Comparison of ENCODE assay signal across 8 cellular contexts in genomic region chr3:53161820-53162671, GRCh38. TPM values are rescaled to one million over a fixed set of nuclear protein-coding genes. Genes with fewer than 3 reads are reported as not detected.
DNase-seq lines count a peak whose midpoint lies in the region; ATAC-seq, FAIRE-seq and TF ChIP-seq lines count a peak whose summit lies in the region.

No MANE protein-coding gene starts in this region.

- 13% methylated on average over 33 of the region's 49 CpGs for WGBS in SK-N-SH (ENCODE audit: low lambda C conversion rate)
- WGBS in K562 (ENCODE audit: insufficient coverage, low coverage, missing lambda C conversion rate) = 49% methylated on average over 3 of the region's 49 CpGs

- BruUV-seq in K562 (replicated peaks; lab: Mats Ljungman, UMichigan) = no TSS peak

- H3K4me1 ChIP-seq in SK-N-SH (ENCODE audit: control insufficient read depth in 1 of 2, insufficient read depth in 2 of 2, low read depth in 1 of 2, low read length in 1 of 2) = peaks cover 6 to 16% of the 10 kb centered on the region in 2 experiments; a peak in 2 of 4 replicates
- H3K4me1 ChIP-seq in K562 (replicated peaks in 1 of 2; ENCODE audit: control insufficient read depth in 2 of 2, insufficient read depth in 2 of 2, low read length in 2 of 2) = peaks cover 19 to 38% of the 10 kb centered on the region in 2 experiments; a peak in 4 of 5 replicates
- peaks cover 19% of the 10 kb centered on the region for H3K4me1 ChIP-seq in keratinocyte (ENCODE audit: control insufficient read depth, extremely low read depth, insufficient read depth, low read length)

- H3K27ac Mint-ChIP-seq in CD4-positive, alpha-beta T cell = peak overlapping the region; percentile 79

- H3K79me2 ChIP-seq in SK-N-SH (ENCODE audit: insufficient read depth) (peaks cover 8% of the 10 kb centered on the region; the same call in 1 of the 2 replicates), K562 (ENCODE audit: control insufficient read depth, insufficient read depth, low read length) (peaks cover 14% of the 10 kb centered on the region), keratinocyte (ENCODE audit: control insufficient read depth, insufficient read depth, low read length) (peaks cover 22% of the 10 kb centered on the region)

- H3K9me2 ChIP-seq in SK-N-SH = no peaks in the 10 kb centered on the region

- peak overlapping the region; percentile 90 for H3K4me3 Mint-ChIP-seq in CD4-positive, alpha-beta T cell

- H3K9me1 ChIP-seq in K562 (ENCODE audit: control insufficient read depth, insufficient read depth, low read length) (peaks cover 7% of the 10 kb centered on the region), keratinocyte (ENCODE audit: control insufficient read depth, extremely low read depth, insufficient read depth, low read length) (peaks cover 2% of the 10 kb centered on the region)

- in situ Hi-C loops in K562 (cut with MboI) = no loop called here

- peaks cover 6% of the 10 kb centered on the region for H3K27me3 ChIP-seq in CD4-positive, alpha-beta T cell (ENCODE audit: control insufficient read depth, insufficient read depth, low read length)
- H3K27me3 ChIP-seq in H7 (ENCODE audit: control insufficient read depth, insufficient read depth, low read length) (peaks cover 10% of the 10 kb centered on the region), SK-N-SH (ENCODE audit: insufficient read depth) (no peaks in the 10 kb centered on the region), K562 (ENCODE audit: control insufficient read depth in 2 of 2, insufficient read depth in 2 of 2, low read length in 2 of 2) (peaks cover 0 to 8% of the 10 kb centered on the region in 2 experiments; a peak in 2 of 5 replicates), keratinocyte (ENCODE audit: control insufficient read depth, extremely low read depth, insufficient read depth, low read length) (peaks cover 21% of the 10 kb centered on the region)

- H3K9ac ChIP-seq in SK-N-SH (peak overlapping the region; percentile 72), K562 (ENCODE audit: insufficient read depth in 1 of 2, low read depth in 2 of 2, low read length in 2 of 2) (peak overlapping the region; percentile 17 to 94; a peak in 2 of 4 replicates), keratinocyte (ENCODE audit: control insufficient read depth, extremely low read depth, insufficient read depth, low read length) (peak overlapping the region; percentile 81)

- H3K4me2 ChIP-seq in SK-N-SH (peak overlapping the region; percentile 92), K562 (ENCODE audit: insufficient read depth, low read length) (peak overlapping the region; percentile 78), keratinocyte (ENCODE audit: control insufficient read depth, extremely low read depth, insufficient read depth, low read depth, low read length) (peak overlapping the region; percentile 97)

- H3K36me3 Mint-ChIP-seq in CD4-positive, alpha-beta T cell (ENCODE audit: low read depth) = no peaks in the 10 kb centered on the region

- no peak for TF ChIP-seq EP300 in SK-N-SH (IDR thresholded peaks at IDR 0.05; ENCODE audit: borderline replicate concordance in 1 of 2, low read depth in 1 of 2, low read length in 1 of 2)
- TF ChIP-seq EP300 in K562 (IDR thresholded peaks at IDR 0.05; ENCODE audit: low read length) = no peak

- DNase-seq in CD4-positive, alpha-beta T cell = peak in 7 of 10 experiments; percentile 6 to 39 (median 13)
- DNase-seq in H7 = peak; percentile 92
- DNase-seq in SK-N-SH = peak; percentile 84
- DNase-seq in K562 (ENCODE audit: extremely low read depth in 1 of 4, low spot score in 3 of 4) = peak; percentile 47 to 74 (median 63)
- peak; percentile 48 for DNase-seq in keratinocyte (ENCODE audit: low read depth, low spot score)
- peak; percentile 28 to 29 for DNase-seq in stimulated activated CD4-positive, alpha-beta T cell treated with anti-CD3 and anti-CD28 coated beads, Interleukin-4, amount 100 ng/mL, for 48 hours (ENCODE audit: low read depth in 2 of 2)
- no peak for DNase-seq in activated gamma-delta T cell (lab: John Stamatoyannopoulos, UW)

- H3K4me3 ChIP-seq in H7 (ENCODE audit: insufficient read depth, low read depth, low read length) = peak overlapping the region; percentile 86
- peak overlapping the region; percentile 77 to 79 for H3K4me3 ChIP-seq in SK-N-SH (ENCODE audit: low read depth in 2 of 2, low read length in 1 of 2)
- peak overlapping the region; percentile 70 for H3K4me3 ChIP-seq in K562
- peak overlapping the region; percentile 75 to 88 (median 82) for H3K4me3 ChIP-seq in keratinocyte (ENCODE audit: control insufficient read depth in 2 of 3, extremely low read depth in 1 of 3, insufficient read depth in 2 of 3, low read depth in 1 of 3, low read length in 3 of 3)

- TF ChIP-seq POLR2A in K562 (conservative IDR thresholded peaks at IDR 0.05) = no peak

- POLR2A ChIA-PET in CD4-positive, alpha-beta T cell (lab: Charles Lee) = no interaction called here
- POLR2A ChIA-PET in SK-N-SH (lab: Yijun Ruan, JAX) = no interaction called here
- POLR2A ChIA-PET in K562 (lab: Yijun Ruan, JAX) = no interaction called here

- peak overlapping the region; percentile 47 for H3K27ac ChIP-seq in CD4-positive, alpha-beta T cell (ENCODE audit: low read depth, low read length)
- H3K27ac ChIP-seq in SK-N-SH (ENCODE audit: low read depth in 2 of 2, low read length in 1 of 2) (no peak overlapping the region), K562 (ENCODE audit: extremely low read depth, low read depth, low read length) (no peak overlapping the region; the same call in 2 of the 3 replicates), keratinocyte (ENCODE audit: control insufficient read depth, insufficient read depth, low read length) (peak overlapping the region; percentile 2)

- CTCF ChIA-PET in CD4-positive, alpha-beta T cell (lab: Charles Lee) = no interaction called here
- CTCF ChIA-PET in SK-N-SH (lab: Yijun Ruan, JAX) = no interaction called here
- CTCF ChIA-PET in K562 (lab: Yijun Ruan, JAX; ENCODE audit: low intra/inter-chr PET ratio) = no interaction called here

- peaks cover 3% of the 10 kb centered on the region; the same call in 1 of the 2 replicates for H3K36me3 ChIP-seq in H7 (replicated peaks; ENCODE audit: control insufficient read depth, insufficient read depth, low read length)
- no peaks in the 10 kb centered on the region for H3K36me3 ChIP-seq in SK-N-SH (replicated peaks in 1 of 2; ENCODE audit: control insufficient read depth in 1 of 2, insufficient read depth in 2 of 2, low read length in 1 of 2)
- peaks cover 6% of the 10 kb centered on the region; the same call in 1 of the 3 replicates for H3K36me3 ChIP-seq in K562 (ENCODE audit: control insufficient read depth, insufficient read depth, low read length)
- no peaks in the 10 kb centered on the region for H3K36me3 ChIP-seq in keratinocyte (ENCODE audit: control insufficient read depth in 2 of 2, extremely low read depth in 1 of 2, insufficient read depth in 2 of 2, low read length in 2 of 2)

- no peaks in the 10 kb centered on the region for H3K9me3 ChIP-seq in CD4-positive, alpha-beta T cell (ENCODE audit: control insufficient read depth, low read length)
- H3K9me3 ChIP-seq in SK-N-SH (no peaks in the 10 kb centered on the region), K562 (replicated peaks; ENCODE audit: control insufficient read depth, insufficient read depth, low read depth, low read length) (no peaks in the 10 kb centered on the region), keratinocyte (ENCODE audit: control insufficient read depth, low read depth, low read length) (no peaks in the 10 kb centered on the region)

- ATAC-seq in CD4-positive, alpha-beta T cell (ENCODE audit: poor library complexity) = peak; percentile 37
- ATAC-seq in K562 (peak; percentile 56), HG03097 (IDR thresholded peaks at IDR 0.05; ENCODE audit: low FRiP score, unreplicated experiment) (no peak)

- peak; percentile 80 for FAIRE-seq in K562 (lab: Jason Lieb, UNC)
- FAIRE-seq in keratinocyte (lab: Jason Lieb, UNC) = peak; percentile 55

- H2AFZ ChIP-seq in SK-N-SH (ENCODE audit: low read depth) (no peak overlapping the region), K562 (ENCODE audit: low read depth, low read length) (no peak overlapping the region; the same call in 1 of the 2 replicates), keratinocyte (ENCODE audit: control insufficient read depth, low read length) (no peak overlapping the region)

- no peak for TF ChIP-seq CTCF in CD4-positive, alpha-beta T cell (IDR thresholded peaks at IDR 0.05)
- TF ChIP-seq CTCF in SK-N-SH (IDR thresholded peaks at IDR 0.05) (no peak), K562 (IDR thresholded peaks at IDR 0.05 in 2 of 3, conservative IDR thresholded peaks at IDR 0.05 in 1 of 3; ENCODE audit: insufficient read depth in 2 of 3, low read depth in 1 of 3, low read length in 3 of 3) (no peak), keratinocyte (optimal IDR thresholded peaks at IDR 0.05 in 1 of 3, IDR thresholded peaks at IDR 0.05 in 1 of 3, conservative IDR thresholded peaks at IDR 0.05 in 1 of 3; ENCODE audit: extremely low read depth in 1 of 3, insufficient read depth in 2 of 3, low read length in 3 of 3) (no peak)

- no peaks in the 10 kb centered on the region for H3K9me3 Mint-ChIP-seq in CD4-positive, alpha-beta T cell

- H4K20me1 ChIP-seq in SK-N-SH (ENCODE audit: insufficient read depth) (no peaks in the 10 kb centered on the region), K562 (replicated peaks; ENCODE audit: control insufficient read depth, insufficient read depth, low read length) (peaks cover 6% of the 10 kb centered on the region), keratinocyte (ENCODE audit: control insufficient read depth, extremely low read depth, insufficient read depth, low read length) (peaks cover 7% of the 10 kb centered on the region)

- dilution Hi-C loops in keratinocyte (cut with MboI; ENCODE audit: extremely low pct_ligation_motif_present, low sequenced_read_pairs) = no loop called here

- H3F3A ChIP-seq in SK-N-SH (replicated peaks; ENCODE audit: insufficient read depth) = peaks cover 4% of the 10 kb centered on the region

- no peaks in the 10 kb centered on the region for H3K27me3 Mint-ChIP-seq in CD4-positive, alpha-beta T cell

- peaks cover 22% of the 10 kb centered on the region for H3K4me1 Mint-ChIP-seq in CD4-positive, alpha-beta T cell (ENCODE audit: low read depth)

- intact Hi-C loops in CD4-positive, alpha-beta T cell (cut with DNase I, micrococcal nuclease) = loop anchor here (2.0 to 10.0 kb wide), 3 partner anchors 35 to 183 kb away; partner anchors contain the start of gene DCP1A (in 1 of the 2)
- intact Hi-C loops in K562 (cut with micrococcal nuclease) = no loop called here

- TF ChIP-seq RAD21 in SK-N-SH (IDR thresholded peaks at IDR 0.05; ENCODE audit: low read length) (no peak), K562 (CRISPR knock-in tag; conservative IDR thresholded peaks at IDR 0.05 in 1 of 2, IDR thresholded peaks at IDR 0.05 in 1 of 2) (no peak)

RNA-seq across cellular contexts. Expression of gene PRKCD, which starts 1.0 kb away (rescaled TPM):
- 10 to 100 TPM; 18.1 to 20.1 TPM for total RNA-seq in CD4-positive, alpha-beta T cell
- total RNA-seq in H7 (2014; rRNA removed; shearing (Covaris generic)) = 2.9 and 3.1 TPM in 2 replicates
- polyA plus RNA-seq in SK-N-SH (2012; rRNA removed) (24.5 and 29.0 TPM in 2 replicates), K562 (2011; rRNA removed) (15.3 and 16.0 TPM in 2 replicates), K562 (2014; fragmentation: Illumina TruSeq; extraction: Trizol) (18.8 and 19.5 TPM in 2 replicates), K562 (2014; fragmentation: Nextera tagmentation; extraction: Ambion mirVana) (1 to 10 TPM; 2.5 to 4.1 TPM), K562 (2014; rRNA removed) (14.1 and 14.3 TPM in 2 replicates), keratinocyte (24.7 to 32.1 TPM (median 25.1 TPM) in 3 replicates)
- 14.3 and 19.6 TPM in 2 replicates for polyA plus RNA-seq in SK-N-SH (2012; cell fraction: cytosol; rRNA removed)
- polyA plus RNA-seq in SK-N-SH (2012; cell fraction: nucleus; rRNA removed) = 28.9 and 32.1 TPM in 2 replicates
- total RNA-seq in K562 (2011; cell fraction: chromatin; rRNA removed; ENCODE audit: low replicate concordance) = 9.7 and 22.9 TPM in 2 replicates
- total RNA-seq in K562 (2011; cell fraction: nucleolus; rRNA removed) = 11.8 and 13.8 TPM in 2 replicates
- 10.5 and 11.8 TPM in 2 replicates for total RNA-seq in K562 (2011; cell fraction: nucleoplasm; rRNA removed)
- total RNA-seq in K562 (2014; rRNA removed) (3.0 and 4.6 TPM in 2 replicates), K562 (2014; rRNA removed; fragmentation: Illumina TruSeq; extraction: Trizol) (4.2 and 4.4 TPM in 2 replicates), K562 (2015; rRNA removed; fragmentation: Illumina TruSeq; extraction: Trizol) (5.9 and 6.1 TPM in 2 replicates), K562 (2021) (15.7 and 16.0 TPM in 2 replicates)
- 16.0 and 19.6 TPM in 2 replicates for polyA plus RNA-seq in K562 (2011; cell fraction: cytosol; rRNA removed)
- polyA plus RNA-seq in K562 (2011; cell fraction: nucleus; rRNA removed) = 21.6 and 24.8 TPM in 2 replicates
- polyA plus RNA-seq in K562 (2012) = 12.8 and 15.7 TPM in 2 replicates
- 12.2 and 14.1 TPM in 2 replicates for polyA minus RNA-seq in K562 (2011; rRNA and poly(A)+ RNA removed)
- 8.0 and 9.1 TPM in 2 replicates for polyA minus RNA-seq in K562 (2011; cell fraction: cytosol; rRNA and poly(A)+ RNA removed)
- polyA minus RNA-seq in K562 (2011; cell fraction: nucleus; rRNA and poly(A)+ RNA removed) = 7.3 and 9.6 TPM in 2 replicates
- 10.5 TPM for polyA plus RNA-seq in keratinocyte (2011; ENCODE audit: low read depth)
- polyA plus RNA-seq in keratinocyte (2011; cell fraction: cytosol; rRNA removed) = 20.4 and 25.7 TPM in 2 replicates
- polyA plus RNA-seq in keratinocyte (2011; cell fraction: nucleus; rRNA removed) = 36.3 and 41.7 TPM in 2 replicates
- 21.6 and 23.7 TPM in 2 replicates for polyA plus RNA-seq in keratinocyte (2012; ENCODE audit: low replicate concordance)
- polyA minus RNA-seq in keratinocyte = 21.7 to 45.7 TPM (median 30.3 TPM) in 3 replicates
- 18.0 TPM for polyA minus RNA-seq in keratinocyte (2011; cell fraction: cytosol; rRNA and poly(A)+ RNA removed)
- polyA minus RNA-seq in keratinocyte (2011; cell fraction: nucleus; rRNA and poly(A)+ RNA removed) = 18.5 and 23.4 TPM in 2 replicates

RNA-seq across cellular contexts. Expression of gene RFT1, which starts 31.8 kb away (rescaled TPM):
- total RNA-seq in CD4-positive, alpha-beta T cell = 10 to 100 TPM in 1 of 2 experiments, 1 to 10 TPM in 1; 8.5 to 10.2 TPM
- total RNA-seq in H7 (2014; rRNA removed; shearing (Covaris generic)) = 9.5 and 10.4 TPM in 2 replicates
- 13.8 and 22.9 TPM in 2 replicates for polyA plus RNA-seq in SK-N-SH (2012; rRNA removed)
- 13.3 and 17.1 TPM in 2 replicates for polyA plus RNA-seq in SK-N-SH (2012; cell fraction: cytosol; rRNA removed)
- 11.7 and 14.6 TPM in 2 replicates for polyA plus RNA-seq in SK-N-SH (2012; cell fraction: nucleus; rRNA removed)
- 24.4 and 29.3 TPM in 2 replicates for total RNA-seq in K562 (2011; cell fraction: chromatin; rRNA removed; ENCODE audit: low replicate concordance)
- 21.2 and 22.3 TPM in 2 replicates for total RNA-seq in K562 (2011; cell fraction: nucleolus; rRNA removed)
- 25.0 and 27.3 TPM in 2 replicates for total RNA-seq in K562 (2011; cell fraction: nucleoplasm; rRNA removed)
- 4.4 and 6.2 TPM in 2 replicates for total RNA-seq in K562 (2014; rRNA removed)
- 6.1 and 6.2 TPM in 2 replicates for total RNA-seq in K562 (2014; rRNA removed; fragmentation: Illumina TruSeq; extraction: Trizol)
- 5.0 and 6.0 TPM in 2 replicates for total RNA-seq in K562 (2015; rRNA removed; fragmentation: Illumina TruSeq; extraction: Trizol)
- total RNA-seq in K562 (2021) = 10.9 and 13.9 TPM in 2 replicates
- polyA plus RNA-seq in K562 (2011; rRNA removed) = 16.5 and 23.8 TPM in 2 replicates
- polyA plus RNA-seq in K562 (2011; cell fraction: cytosol; rRNA removed) = 22.8 and 23.1 TPM in 2 replicates
- polyA plus RNA-seq in K562 (2011; cell fraction: nucleus; rRNA removed) = 12.2 and 13.6 TPM in 2 replicates
- polyA plus RNA-seq in K562 (2012) = 11.8 and 16.9 TPM in 2 replicates
- polyA plus RNA-seq in K562 (2014; fragmentation: Illumina TruSeq; extraction: Trizol) = 10.5 and 11.3 TPM in 2 replicates
- polyA plus RNA-seq in K562 (2014; fragmentation: Nextera tagmentation; extraction: Ambion mirVana) = 1 to 10 TPM; 7.4 to 9.0 TPM
- 8.9 and 10.1 TPM in 2 replicates for polyA plus RNA-seq in K562 (2014; rRNA removed)
- 26.4 and 34.0 TPM in 2 replicates for polyA minus RNA-seq in K562 (2011; rRNA and poly(A)+ RNA removed)
- polyA minus RNA-seq in K562 (2011; cell fraction: cytosol; rRNA and poly(A)+ RNA removed) = 4.4 and 10.6 TPM in 2 replicates
- polyA minus RNA-seq in K562 (2011; cell fraction: nucleus; rRNA and poly(A)+ RNA removed) = 7.3 and 8.2 TPM in 2 replicates
- 25.5 to 34.4 TPM (median 29.6 TPM) in 3 replicates for polyA plus RNA-seq in keratinocyte
- polyA plus RNA-seq in keratinocyte (2011; ENCODE audit: low read depth) = 6.3 TPM
- 10.9 and 14.9 TPM in 2 replicates for polyA plus RNA-seq in keratinocyte (2011; cell fraction: cytosol; rRNA removed)
- polyA plus RNA-seq in keratinocyte (2011; cell fraction: nucleus; rRNA removed) = 27.1 and 29.6 TPM in 2 replicates
- 14.1 and 24.9 TPM in 2 replicates for polyA plus RNA-seq in keratinocyte (2012; ENCODE audit: low replicate concordance)
- polyA minus RNA-seq in keratinocyte = 64.9 to 81.4 TPM (median 66.8 TPM) in 3 replicates
- 28.0 TPM for polyA minus RNA-seq in keratinocyte (2011; cell fraction: cytosol; rRNA and poly(A)+ RNA removed)
- polyA minus RNA-seq in keratinocyte (2011; cell fraction: nucleus; rRNA and poly(A)+ RNA removed) = 14.2 and 27.4 TPM in 2 replicates

Comparison
In these comparisons a context has a peak if more than half of its experiments do, and no peak if none do; other contexts are left out.
1. H3K27ac ChIP-seq: peak in CD4-positive, alpha-beta T cell (single experiment) and keratinocyte (single experiment); none in SK-N-SH (0 of 2) and K562 (single experiment).
2. Peak in every context shown above with its lines, with median percentiles within 50 percentile points of each other: H3K4me3 ChIP-seq, H3K4me2 ChIP-seq and H3K9ac ChIP-seq.